In genomic region chr2:165634855-165635254, GRCh38 we compare ENCODE assay signal across 9 cellular contexts.
DNase-seq lines count a peak whose midpoint lies in the region; ATAC-seq and TF ChIP-seq lines count a peak whose summit lies in the region.
"Had no signal": no experiment of that assay in that cellular context is flagged by ENCODE, and none has a peak within 500 bp of the region (broad histone marks: within the 10 kb centered on the region; RNA-seq: fewer than 3 reads in every experiment).

No MANE protein-coding gene starts in this region.

- no peak for TF ChIP-seq EP300 in stomach (IDR thresholded peaks at IDR 0.05)

- intact Hi-C loops in stomach (cut with DNase I; ENCODE audit: low total_unique reads), result no loop called here

- no peaks in the 10 kb centered on the region for H3K9me3 ChIP-seq in stomach
- H3K9me3 ChIP-seq in effector memory CD4-positive, alpha-beta T cell (ENCODE audit: control insufficient read depth, low read length), result no peaks in the 10 kb centered on the region

- no peak for ATAC-seq in HG02642 (IDR thresholded peaks at IDR 0.05; ENCODE audit: poor library complexity, unreplicated experiment)
- ATAC-seq in GM19351 (IDR thresholded peaks at IDR 0.05; ENCODE audit: unreplicated experiment), result no peak

- H3K36me3 ChIP-seq in stomach, result no peaks in the 10 kb centered on the region
- H3K36me3 ChIP-seq in effector memory CD4-positive, alpha-beta T cell (ENCODE audit: control insufficient read depth, insufficient read depth, low read length), result no peaks in the 10 kb centered on the region

- no peaks in the 10 kb centered on the region for H3K27me3 ChIP-seq in stomach
- no peaks in the 10 kb centered on the region for H3K27me3 ChIP-seq in effector memory CD4-positive, alpha-beta T cell (replicated peaks; ENCODE audit: control insufficient read depth, insufficient read depth, low read length, poor library complexity, severe bottlenecking)

- H3K4me3 ChIP-seq in stomach, result no peak overlapping the region
- no peak overlapping the region for H3K4me3 ChIP-seq in effector memory CD4-positive, alpha-beta T cell (ENCODE audit: insufficient read depth, low read depth, low read length, poor library complexity, severe bottlenecking)

- DNase-seq in NCI-H128 (lab: John Stamatoyannopoulos, UW; ENCODE audit: unreplicated experiment), result peak; percentile 26
- DNase-seq in anterior cingulate cortex (lab: John Stamatoyannopoulos, UW), result peak; percentile 2 to 90 (median 74)
- DNase-seq in iPS DF 19.7 (ENCODE audit: low read depth, low spot score), result peak; percentile 68
- peak; percentile 45 for DNase-seq in stomach
- DNase-seq in HuH-7 (ENCODE audit: low spot score), result no peak
- DNase-seq in effector memory CD4-positive, alpha-beta T cell, result no peak

- no peak overlapping the region for H3K27ac ChIP-seq in stomach
- no peak overlapping the region for H3K27ac ChIP-seq in effector memory CD4-positive, alpha-beta T cell (ENCODE audit: insufficient read depth, low read length, poor library complexity, severe bottlenecking)
- H3K27ac ChIP-seq: KMS-11 had no signal

- no peak for TF ChIP-seq CTCF in stomach (IDR thresholded peaks at IDR 0.05)

- TF ChIP-seq POLR2A in stomach (IDR thresholded peaks at IDR 0.05), result no peak

- H3K4me1 ChIP-seq in stomach, result peaks cover 0 to 12% (median 4%) of the 10 kb centered on the region in 4 donors
- H3K4me1 ChIP-seq in effector memory CD4-positive, alpha-beta T cell (ENCODE audit: control insufficient read depth, insufficient read depth, low read length, poor library complexity, severe bottlenecking), result no peaks in the 10 kb centered on the region

- 7 to 28% (median 15%) methylated on average over 3 to 4 of the region's 4 CpGs for WGBS in stomach, 5 donors

Comparison
In these comparisons a context has a peak if more than half of its experiments do, and no peak if none do; other contexts are left out.
1. DNase-seq: peak in NCI-H128 (single experiment), anterior cingulate cortex (58 of 58), iPS DF 19.7 (single experiment) and stomach (single experiment); none in HuH-7 (single experiment) and effector memory CD4-positive, alpha-beta T cell (0 of 3).